1 cellular context compared by ENCODE assay signal in the genomic region with DNA sequence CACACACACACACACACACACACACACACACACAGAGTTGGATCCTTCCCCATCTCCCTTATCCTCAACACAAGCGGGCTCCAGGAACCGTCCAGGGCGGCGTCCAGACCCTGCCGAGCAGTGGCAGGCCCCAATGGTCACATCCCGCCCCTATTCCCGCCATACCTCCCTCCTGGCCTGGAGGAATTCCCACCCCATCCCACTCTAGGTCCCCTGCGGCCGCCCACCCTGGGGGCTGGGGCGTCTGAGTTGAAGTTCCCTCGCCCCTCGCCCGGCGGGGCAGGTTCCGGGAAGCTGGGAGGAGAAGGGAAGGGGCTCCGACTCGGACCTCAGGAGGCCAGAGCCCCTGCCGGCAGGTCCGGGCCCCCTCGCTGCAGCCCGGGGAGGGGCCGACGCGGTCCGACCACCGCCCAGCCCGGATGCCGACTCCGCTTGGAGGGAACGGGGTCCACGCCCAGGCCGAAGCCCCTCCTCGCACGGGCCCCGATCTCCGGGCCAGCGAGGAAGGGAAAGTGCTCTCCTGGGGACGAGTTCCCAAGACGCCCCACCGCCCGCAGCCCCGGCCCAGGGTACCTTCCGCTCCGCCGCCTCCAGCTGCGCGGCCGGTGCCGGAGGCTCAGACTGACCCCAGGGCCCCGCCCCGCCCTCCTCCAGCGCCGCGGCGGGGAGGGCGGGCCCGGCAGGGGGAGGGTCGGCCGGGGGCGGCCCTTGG.
TF ChIP-seq lines count a peak whose summit lies in the region.

A gene (minus strand): TSS at position 623 of the 712 bp plus-strand sequence. CDS start 3,328 bp downstream, outside the sequence.

TF ChIP-seq in WTC11, 78 proteins besides CTCF, POLR2A, EP300 and RAD21 (continued from another document):
- TF ChIP-seq ZNF317 (CRISPR knock-in tag; IDR thresholded peaks at IDR 0.05; ENCODE audit: borderline replicate concordance, low read depth) = 0 out of 2 replicates have a peak, but pooled peaks have one; percentile 14
- TF ChIP-seq, protein P1, sequence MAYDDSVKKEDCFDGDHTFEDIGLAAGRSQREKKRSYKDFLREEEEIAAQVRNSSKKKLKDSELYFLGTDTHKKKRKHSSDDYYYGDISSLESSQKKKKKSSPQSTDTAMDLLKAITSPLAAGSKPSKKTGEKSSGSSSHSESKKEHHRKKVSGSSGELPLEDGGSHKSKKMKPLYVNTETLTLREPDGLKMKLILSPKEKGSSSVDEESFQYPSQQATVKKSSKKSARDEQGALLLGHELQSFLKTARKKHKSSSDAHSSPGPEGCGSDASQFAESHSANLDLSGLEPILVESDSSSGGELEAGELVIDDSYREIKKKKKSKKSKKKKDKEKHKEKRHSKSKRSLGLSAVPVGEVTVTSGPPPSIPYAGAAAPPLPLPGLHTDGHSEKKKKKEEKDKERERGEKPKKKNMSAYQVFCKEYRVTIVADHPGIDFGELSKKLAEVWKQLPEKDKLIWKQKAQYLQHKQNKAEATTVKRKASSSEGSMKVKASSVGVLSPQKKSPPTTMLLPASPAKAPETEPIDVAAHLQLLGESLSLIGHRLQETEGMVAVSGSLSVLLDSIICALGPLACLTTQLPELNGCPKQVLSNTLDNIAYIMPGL (CRISPR knock-in tag; IDR thresholded peaks at IDR 0.05) = no peak
